In the genomic region with DNA sequence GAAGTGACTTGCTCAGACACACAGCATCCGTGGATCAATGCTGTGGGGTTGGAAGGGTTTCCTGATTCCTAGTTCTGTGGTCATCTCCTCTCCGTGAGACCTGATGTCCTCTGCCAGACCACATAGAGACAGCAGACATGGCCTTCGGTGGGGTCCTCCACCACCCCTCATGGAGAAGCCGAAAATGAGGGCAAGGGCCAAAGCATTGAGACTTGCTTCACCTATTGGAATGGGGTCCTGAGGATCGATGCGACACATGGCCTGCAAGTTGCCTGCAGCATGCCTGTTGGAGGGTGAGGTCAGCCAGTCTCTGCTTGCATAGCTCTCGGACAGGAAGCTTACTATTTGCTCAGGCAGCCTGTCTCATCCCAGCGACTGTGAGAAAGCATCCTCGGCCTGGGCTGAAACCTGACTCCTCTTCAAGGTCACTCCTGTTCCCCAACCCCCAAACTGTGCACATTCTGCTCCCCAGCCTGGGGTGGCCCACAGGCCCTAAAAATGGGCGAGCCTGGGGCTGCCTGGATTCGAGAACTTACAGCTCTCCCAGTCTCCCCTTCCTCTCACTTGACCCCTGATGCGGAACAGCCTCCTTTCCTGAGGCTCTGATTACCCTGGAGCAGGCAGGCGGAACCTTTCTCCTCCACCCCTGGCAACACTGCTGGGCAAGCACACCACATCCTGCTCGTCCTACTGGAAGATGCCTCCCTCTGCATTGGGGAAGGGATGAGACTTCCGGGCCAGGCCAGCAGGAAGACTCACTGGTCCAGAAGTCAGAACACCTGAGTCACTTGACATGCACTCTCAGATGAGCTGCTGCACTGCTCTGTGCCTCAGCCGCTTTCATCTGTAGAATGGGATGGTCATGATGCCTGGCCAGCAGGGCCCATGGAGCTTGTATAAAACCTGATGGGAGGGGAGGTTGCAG, we compare ENCODE assay signal across 10 cellular contexts.
DNase-seq lines count a peak whose midpoint lies in the region; ATAC-seq lines count a peak whose summit lies in the region.
"Had no signal": no experiment of that assay in that cellular context is flagged by ENCODE, and none has a peak within 500 bp of the region (broad histone marks: within the 10 kb centered on the region; RNA-seq: fewer than 3 reads in every experiment).

No MANE protein-coding gene starts in this region.

- in situ Hi-C loops in ACHN (cut with HindIII; ENCODE audit: low pct_ligation_motif_present, low pct_unique_long_range_greater_than_20kb, low sequenced_read_pairs) = no loop called here

- DNase-seq in ACHN = peak; percentile 73
- DNase-seq in HPDE6-E6E7 (ENCODE audit: extremely low spot score) = peak; percentile 58
- DNase-seq in SHP77 (lab: John Stamatoyannopoulos, UW) = peak; percentile 90 to 93
- DNase-seq in hepatic stellate cell (ENCODE audit: low spot score) = peak; percentile 66
- no peak for DNase-seq in SKM-1 treated with dmso at 0.1 percent for 144 hours (lab: John Stamatoyannopoulos, UW; ENCODE audit: unreplicated experiment)
- DNase-seq: Caco-2 had no signal

- ATAC-seq in GM21825 (IDR thresholded peaks at IDR 0.05; ENCODE audit: unreplicated experiment) = no peak
- no peak for ATAC-seq in HG03439 (IDR thresholded peaks at IDR 0.05; ENCODE audit: unreplicated experiment)
- no peak for ATAC-seq in HG03025 (IDR thresholded peaks at IDR 0.05; ENCODE audit: low FRiP score, unreplicated experiment)
- ATAC-seq: left lobe of liver had no signal
